In the genomic region with DNA sequence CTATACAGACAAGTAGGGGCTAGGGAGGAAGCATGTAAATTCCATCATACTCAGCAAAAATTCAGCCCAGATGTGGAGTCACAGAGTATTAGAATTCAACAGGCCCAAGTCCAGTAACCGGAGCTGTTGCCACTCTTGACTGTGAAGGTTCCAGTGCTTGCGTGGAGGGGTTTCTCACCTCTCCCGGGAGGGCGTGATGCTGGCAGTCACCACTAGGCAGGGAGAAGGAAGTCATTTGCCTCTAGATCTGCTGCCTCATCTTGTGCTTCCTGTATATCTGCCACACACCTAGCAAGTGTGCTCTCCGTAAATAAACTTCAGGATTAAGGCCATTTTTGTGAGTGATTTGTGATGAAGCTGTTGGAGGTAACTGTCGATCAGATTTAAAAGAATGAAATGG, we compare ENCODE assay signal across 8 cellular contexts. TPM values are rescaled to one million over a fixed set of nuclear protein-coding genes. Genes with fewer than 3 reads are reported as not detected.
DNase-seq lines count a peak whose midpoint lies in the region; ATAC-seq and TF ChIP-seq lines count a peak whose summit lies in the region.

No MANE protein-coding gene starts in this region.

- peak; percentile 40 for DNase-seq in GM03348 (ENCODE audit: low spot score)
- peak; percentile 72 for DNase-seq in LoVo (ENCODE audit: low spot score)
- DNase-seq in T-helper 17 cell = peak; percentile 21 to 54 (median 44)
- DNase-seq in body of pancreas = peak in 1 of 4 donors; percentile 44
- DNase-seq in lower lobe of right lung = peak; percentile 60
- no peak for DNase-seq in NCI-H2081 treated with DMSO at 0.1 percent for 48 hours (lab: John Stamatoyannopoulos, UW)
- no peak for DNase-seq in ecto neural progenitor cell (ENCODE audit: low spot score)

- H3K4me1 Mint-ChIP-seq in T-helper 17 cell = peaks cover 79% of the 10 kb centered on the region
- peaks cover 90% of the 10 kb centered on the region for H3K4me1 Mint-ChIP-seq in stimulated activated memory B cell treated with anti-CD40 and anti-IgM and Interleukin-4, amounts not matched to agents 10 μg/mL and 1 μg/mL and 100 μg/mL, for 72 hours

- H3K36me3 ChIP-seq in body of pancreas (replicated peaks in 1 of 2; ENCODE audit: insufficient read depth in 1 of 2, low read depth in 2 of 2) = no peaks in the 10 kb centered on the region
- no peaks in the 10 kb centered on the region for H3K36me3 ChIP-seq in lower lobe of right lung

- no peaks in the 10 kb centered on the region for H3K27me3 Mint-ChIP-seq in T-helper 17 cell
- H3K27me3 Mint-ChIP-seq in stimulated activated memory B cell treated with anti-CD40 and anti-IgM and Interleukin-4, amounts not matched to agents 10 μg/mL and 1 μg/mL and 100 μg/mL, for 72 hours = no peaks in the 10 kb centered on the region

- peak overlapping the region; percentile 98 for H3K27ac Mint-ChIP-seq in T-helper 17 cell
- H3K27ac Mint-ChIP-seq in stimulated activated memory B cell treated with anti-CD40 and anti-IgM and Interleukin-4, amounts not matched to agents 10 μg/mL and 1 μg/mL and 100 μg/mL, for 72 hours = peak overlapping the region; percentile 85

- H3K27ac ChIP-seq in body of pancreas (peak overlapping the region in 3 of 4 donors; percentile 85 to 94 (median 90)), lower lobe of right lung (peak overlapping the region; percentile 92)

- H3K4me3 Mint-ChIP-seq in T-helper 17 cell = peak overlapping the region; percentile 99
- H3K4me3 Mint-ChIP-seq in stimulated activated memory B cell treated with anti-CD40 and anti-IgM and Interleukin-4, amounts not matched to agents 10 μg/mL and 1 μg/mL and 100 μg/mL, for 72 hours = peak overlapping the region; percentile 87

- intact Hi-C loops in body of pancreas (cut with DNase I) (no loop called here), lower lobe of right lung (cut with DNase I) (no loop called here)

- H3K27me3 ChIP-seq in body of pancreas (no peaks in the 10 kb centered on the region), lower lobe of right lung (ENCODE audit: low read depth) (no peaks in the 10 kb centered on the region)

- H3K36me3 Mint-ChIP-seq in T-helper 17 cell (ENCODE audit: low read depth) = peaks cover 13% of the 10 kb centered on the region
- H3K36me3 Mint-ChIP-seq in stimulated activated memory B cell treated with anti-CD40 and anti-IgM and Interleukin-4, amounts not matched to agents 10 μg/mL and 1 μg/mL and 100 μg/mL, for 72 hours = peaks cover 8% of the 10 kb centered on the region

- no peaks in the 10 kb centered on the region for H3K9me3 Mint-ChIP-seq in stimulated activated memory B cell treated with anti-CD40 and anti-IgM and Interleukin-4, amounts not matched to agents 10 μg/mL and 1 μg/mL and 100 μg/mL, for 72 hours

- H3K9me3 ChIP-seq in T-helper 17 cell (ENCODE audit: control insufficient read depth, low read length, poor library complexity, severe bottlenecking) (no peaks in the 10 kb centered on the region), body of pancreas (no peaks in the 10 kb centered on the region), lower lobe of right lung (no peaks in the 10 kb centered on the region)

- no peak for TF ChIP-seq POLR2A in body of pancreas (IDR thresholded peaks at IDR 0.05)

- ATAC-seq in T-helper 17 cell (peak; percentile 48), body of pancreas (no peak), lower lobe of right lung (peak; percentile 21 to 31)
- ATAC-seq in stimulated activated memory B cell treated with anti-CD40 and anti-IgM and Interleukin-4, amounts not matched to agents 10 μg/mL and 1 μg/mL and 100 μg/mL, for 72 hours = no peak

- 52 to 53% methylated on average over 6 of the region's 6 CpGs for WGBS in body of pancreas, 2 donors

- H3K4me1 ChIP-seq in body of pancreas = peaks cover 47% of the 10 kb centered on the region
- H3K4me1 ChIP-seq in lower lobe of right lung = peaks cover 71% of the 10 kb centered on the region

- TF ChIP-seq CTCF in body of pancreas (IDR thresholded peaks at IDR 0.05) = peak in 4 of 7 experiments; percentile 9 to 31 (median 18)
- TF ChIP-seq CTCF in lower lobe of right lung (IDR thresholded peaks at IDR 0.05) = peak; percentile 24

- no peak overlapping the region for H3K4me3 ChIP-seq in body of pancreas
- H3K4me3 ChIP-seq in lower lobe of right lung = peak overlapping the region; percentile 87

RNA-seq across cellular contexts. Expression of a gene that starts 1.0 kb away (rescaled TPM):
- 10 to 100 TPM; 41.6 to 42.5 TPM for total RNA-seq in T-helper 17 cell
- total RNA-seq in body of pancreas = 10 to 100 TPM in 1 of 2 donors, not detected in 1; 33.5 TPM
- total RNA-seq in lower lobe of right lung = 64.9 TPM

RNA-seq across cellular contexts. Expression of a gene that starts 1.4 kb away (rescaled TPM):
- total RNA-seq in T-helper 17 cell (1 to 10 TPM; 7.1 to 9.4 TPM), body of pancreas (10 to 100 TPM; 23.1 to 26.0 TPM), lower lobe of right lung (36.2 TPM)

RNA-seq across cellular contexts. Expression of a gene that starts 14.9 kb away (rescaled TPM):
- total RNA-seq in T-helper 17 cell (1 to 10 TPM; 3.3 to 3.6 TPM), body of pancreas (not detected), lower lobe of right lung (8.1 TPM)

RNA-seq across cellular contexts. Expression of a gene that starts 27.9 kb away (rescaled TPM):
- under 1 TPM in 1 of 2 donors, not detected in 1; 0.70 TPM for total RNA-seq in T-helper 17 cell
- total RNA-seq in body of pancreas = not detected
- total RNA-seq in lower lobe of right lung = 4.0 TPM

RNA-seq across cellular contexts. Expression of a gene that starts 53.1 kb away (rescaled TPM):
- total RNA-seq in T-helper 17 cell (10 to 100 TPM; 60.5 to 74.6 TPM), body of pancreas (1 to 10 TPM; 4.3 to 6.0 TPM), lower lobe of right lung (35.8 TPM)

Comparison
In these comparisons a context has a peak if more than half of its experiments do, and no peak if none do; other contexts are left out.
1. DNase-seq: peak in GM03348 (single experiment), LoVo (single experiment), T-helper 17 cell (3 of 3) and lower lobe of right lung (single experiment); none in NCI-H2081 treated with DMSO at 0.1 percent for 48 hours (single experiment) and ecto neural progenitor cell (single experiment).
2. ATAC-seq: peak in T-helper 17 cell (single experiment) and lower lobe of right lung (2 of 2); none in body of pancreas (single experiment) and stimulated activated memory B cell treated with anti-CD40 and anti-IgM and Interleukin-4, amounts not matched to agents 10 μg/mL and 1 μg/mL and 100 μg/mL, for 72 hours (single experiment).